18 cellular contexts compared by ENCODE assay signal in the genomic region with DNA sequence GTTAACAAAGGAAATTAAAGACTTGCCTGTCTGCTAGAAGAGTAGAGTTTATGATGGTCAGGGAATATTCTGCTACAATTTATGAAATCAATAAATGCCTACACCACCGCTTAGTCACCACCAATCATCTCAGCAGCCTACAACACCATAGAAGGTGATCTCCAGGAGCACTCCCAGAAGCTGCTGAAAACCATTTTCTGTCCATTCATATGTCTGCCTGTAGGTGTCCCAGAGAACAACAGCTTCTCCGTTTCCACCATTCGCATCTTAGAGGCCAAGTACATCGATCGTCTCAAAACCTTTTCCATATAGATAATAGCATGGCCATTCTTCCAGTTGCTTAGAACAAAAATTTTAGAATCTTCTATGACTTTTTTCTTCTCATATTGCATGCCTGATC.
A peak's percentile ranks its signal among the peaks of the same experiment; 100 is the strongest.
DNase-seq lines count a peak whose midpoint lies in the region; ATAC-seq and TF ChIP-seq lines count a peak whose summit lies in the region.
"Had no signal": no experiment of that assay in that cellular context is flagged by ENCODE, and none has a peak within 500 bp of the region (broad histone marks: within the 10 kb centered on the region; RNA-seq: fewer than 3 reads in every experiment).

No MANE protein-coding gene starts in this region.

- no peak overlapping the region for H2AFZ ChIP-seq in OCI-LY7 (ENCODE audit: low read length)
- H2AFZ ChIP-seq: hepatocyte had no signal

- H4K20me1 ChIP-seq in OCI-LY7 (ENCODE audit: insufficient read depth, low read length): no peaks in the 10 kb centered on the region; the same call in 1 of the 2 replicates
- H4K20me1 ChIP-seq: BLaER1 treated with 17β-estradiol and CSF1 and Interleukin-3, amounts not matched to agents 10 nM and 100 nM had no signal

- no peaks in the 10 kb centered on the region for H3K79me2 ChIP-seq in OCI-LY7 (ENCODE audit: insufficient read depth, low read depth, low read length)
- H3K79me2 ChIP-seq: hepatocyte had no signal

- H3K36me3 ChIP-seq in BE2C (no peaks in the 10 kb centered on the region), OCI-LY7 (ENCODE audit: insufficient read depth, low read length) (no peaks in the 10 kb centered on the region)
- H3K36me3 ChIP-seq: BLaER1 treated with 17β-estradiol and CSF1 and Interleukin-3, amounts not matched to agents 10 nM and 100 nM had no signal

- no peak for DNase-seq in BE2C
- no peak for DNase-seq in GM12864 (ENCODE audit: low read depth)
- DNase-seq in OCI-LY7 (ENCODE audit: low spot score): peak; percentile 0
- no peak for DNase-seq in fibroblast of the aortic adventitia (ENCODE audit: low read depth)
- no peak for DNase-seq in nephron progenitor cell
- no peak for DNase-seq in GM13976 (ENCODE audit: low spot score)
- no peak for DNase-seq in T-helper 17 cell
- DNase-seq: anterior cingulate cortex; left ventricle myocardium superior; naive thymus-derived CD4-positive, alpha-beta T cell; NCI-H1436 treated with DMSO at 0.1 percent for 48 hours; psoas muscle; stimulated activated CD4-positive, alpha-beta T cell treated with anti-CD3 and anti-CD28 coated beads, Interleukin-15, amount 100 ng/mL, for 24 hours had no signal

- no peaks in the 10 kb centered on the region for H3K27me3 ChIP-seq in BE2C
- H3K27me3 ChIP-seq: BLaER1 treated with 17β-estradiol and CSF1 and Interleukin-3, amounts not matched to agents 10 nM and 100 nM; hepatocyte had no signal

- CTCF ChIA-PET in OCI-LY7 (lab: Charles Lee; ENCODE audit: unreplicated experiment): no interaction called here

- H3K4me3 ChIP-seq in BE2C (ENCODE audit: low read depth, low read length) (no peak overlapping the region), GM12864 (ENCODE audit: low read depth, low read length) (no peak overlapping the region), OCI-LY7 (ENCODE audit: low read depth, low read length, poor library complexity, severe bottlenecking) (no peak overlapping the region), fibroblast of the aortic adventitia (ENCODE audit: low read depth, low read length) (no peak overlapping the region)
- H3K4me3 ChIP-seq: BLaER1 treated with 17β-estradiol and CSF1 and Interleukin-3, amounts not matched to agents 10 nM and 100 nM; hepatocyte; psoas muscle; SK-N-MC had no signal

- in situ Hi-C loops in GM13976 (cut with MboI; ENCODE audit: low sequenced_read_pairs, unreplicated experiment): no loop called here

- H3K36me3 Mint-ChIP-seq in nephron progenitor cell (ENCODE audit: low read depth) (no peaks in the 10 kb centered on the region), T-helper 17 cell (ENCODE audit: low read depth) (no peaks in the 10 kb centered on the region)
- H3K36me3 Mint-ChIP-seq: naive thymus-derived CD4-positive, alpha-beta T cell had no signal

- BruUV-seq in OCI-LY7 (replicated peaks; lab: Mats Ljungman, UMichigan): no TSS peak

- TF ChIP-seq CTCF in BE2C (IDR thresholded peaks at IDR 0.05; ENCODE audit: low read depth, low read length): peak; percentile 40
- TF ChIP-seq CTCF in GM12864 (IDR thresholded peaks at IDR 0.05; ENCODE audit: low read depth, low read length, missing control alignments): peak; percentile 17
- peak; percentile 43 for TF ChIP-seq CTCF in OCI-LY7 (conservative IDR thresholded peaks at IDR 0.05; ENCODE audit: low read length)
- peak; percentile 11 for TF ChIP-seq CTCF in fibroblast of the aortic adventitia (IDR thresholded peaks at IDR 0.05; ENCODE audit: insufficient read depth, low read length)
- no peak for TF ChIP-seq CTCF in nephron progenitor cell (IDR thresholded peaks at IDR 0.05)
- no peak for TF ChIP-seq CTCF in GM13976 (IDR thresholded peaks at IDR 0.05; ENCODE audit: borderline replicate concordance, control extremely low read depth, extremely low read depth, insufficient read depth, missing control alignments)

- H3K4me2 ChIP-seq in OCI-LY7 (ENCODE audit: low read length): no peak overlapping the region
- H3K4me2 ChIP-seq: BLaER1 treated with 17β-estradiol and CSF1 and Interleukin-3, amounts not matched to agents 10 nM and 100 nM; hepatocyte had no signal

- H3K9me3 Mint-ChIP-seq in nephron progenitor cell: no peaks in the 10 kb centered on the region
- H3K9me3 Mint-ChIP-seq: activated T-helper 2 cell treated with anti-CD3 and anti-CD28 coated beads, Interferon-gamma antibody, Interleukin-2, Interleukin-4, amounts not matched to agents 10 μg/mL and 5 μg/mL and 100 μg/mL, durations not matched to agents 14 hours and 24 hours and 36 hours had no signal

- no peak for ATAC-seq in HG02973 (IDR thresholded peaks at IDR 0.05; ENCODE audit: unreplicated experiment)
- no peak for ATAC-seq in T-helper 17 cell
- ATAC-seq: left ventricle myocardium superior; naive thymus-derived CD4-positive, alpha-beta T cell; psoas muscle had no signal

- H3K9me3 ChIP-seq in BE2C (no peaks in the 10 kb centered on the region), OCI-LY7 (ENCODE audit: low read length) (no peaks in the 10 kb centered on the region), T-helper 17 cell (ENCODE audit: control insufficient read depth, low read length, poor library complexity, severe bottlenecking) (no peaks in the 10 kb centered on the region)
- H3K9me3 ChIP-seq: BLaER1 treated with 17β-estradiol and CSF1 and Interleukin-3, amounts not matched to agents 10 nM and 100 nM; psoas muscle had no signal

- POLR2A ChIA-PET in OCI-LY7 (lab: Charles Lee): no interaction called here

- H3K4me3 Mint-ChIP-seq in nephron progenitor cell: no peak overlapping the region
- no peak overlapping the region for H3K4me3 Mint-ChIP-seq in T-helper 17 cell
- H3K4me3 Mint-ChIP-seq: naive thymus-derived CD4-positive, alpha-beta T cell had no signal

- H3K9me2 ChIP-seq in OCI-LY7 (ENCODE audit: insufficient read depth, low read length): no peaks in the 10 kb centered on the region

- no peak overlapping the region for H3K27ac ChIP-seq in OCI-LY7 (ENCODE audit: low read depth, low read length, poor library complexity, severe bottlenecking)
- H3K27ac ChIP-seq: BLaER1 treated with 17β-estradiol and CSF1 and Interleukin-3, amounts not matched to agents 10 nM and 100 nM; hepatocyte; psoas muscle; SK-N-MC had no signal

- intact Hi-C loops in OCI-LY7 (cut with micrococcal nuclease; ENCODE audit: unreplicated experiment): no loop called here

- H3K4me1 Mint-ChIP-seq in nephron progenitor cell: no peaks in the 10 kb centered on the region
- no peaks in the 10 kb centered on the region for H3K4me1 Mint-ChIP-seq in T-helper 17 cell

- H3K27me3 Mint-ChIP-seq in nephron progenitor cell (ENCODE audit: low read depth, poor library complexity): peaks cover 3% of the 10 kb centered on the region
- H3K27me3 Mint-ChIP-seq in T-helper 17 cell: no peaks in the 10 kb centered on the region
- H3K27me3 Mint-ChIP-seq: naive thymus-derived CD4-positive, alpha-beta T cell had no signal

- H3K4me1 ChIP-seq in BE2C (no peaks in the 10 kb centered on the region), OCI-LY7 (ENCODE audit: insufficient read depth, low read length, poor library complexity, severe bottlenecking) (no peaks in the 10 kb centered on the region)
- H3K4me1 ChIP-seq: BLaER1 treated with 17β-estradiol and CSF1 and Interleukin-3, amounts not matched to agents 10 nM and 100 nM; psoas muscle had no signal

- no peak overlapping the region for H3K27ac Mint-ChIP-seq in nephron progenitor cell
- no peak overlapping the region for H3K27ac Mint-ChIP-seq in T-helper 17 cell
- H3K27ac Mint-ChIP-seq: activated T-helper 2 cell treated with anti-CD3 and anti-CD28 coated beads, Interferon-gamma antibody, Interleukin-2, Interleukin-4, amounts not matched to agents 10 μg/mL and 5 μg/mL and 100 μg/mL, durations not matched to agents 14 hours and 24 hours and 36 hours; naive thymus-derived CD4-positive, alpha-beta T cell had no signal

Comparison
In these comparisons a context has a peak if more than half of its experiments do, and no peak if none do; other contexts are left out.
1. CTCF ChIP-seq: peak in BE2C (single experiment), GM12864 (single experiment), OCI-LY7 (single experiment) and fibroblast of the aortic adventitia (single experiment); none in nephron progenitor cell (single experiment) and GM13976 (single experiment).